In genomic region chr3:172065534-172065933, GRCh38 we compare ENCODE assay signal across 1 cellular context.
TF ChIP-seq lines count a peak whose summit lies in the region.

No MANE protein-coding gene starts in this region.

TF ChIP-seq in K562, 482 proteins besides CTCF, POLR2A, EP300 and RAD21 (continued from another document and continues in another):
- TF ChIP-seq PBX2 (CRISPR knock-in tag; IDR thresholded peaks at IDR 0.05; ENCODE audit: low read depth) (no peak), PBX2 (tag; conservative IDR thresholded peaks at IDR 0.05; ENCODE audit: low read depth) (peak; percentile 82), EP400 (IDR thresholded peaks at IDR 0.05) (peak; percentile 73), ARID2 (IDR thresholded peaks at IDR 0.05) (no peak), ATF1 (CRISPR knock-in tag; IDR thresholded peaks at IDR 0.05) (no peak), ATF1 (tag; IDR thresholded peaks at IDR 0.05) (no peak), FUS (optimal IDR thresholded peaks at IDR 0.05; ENCODE audit: low read depth, low read length) (no peak), XRCC4 (IDR thresholded peaks at IDR 0.05; ENCODE audit: extremely low read depth, insufficient read depth, insufficient read length) (no peak), ZBTB34 (CRISPR knock-in tag; IDR thresholded peaks at IDR 0.05) (no peak), YBX1 (IDR thresholded peaks at IDR 0.05) (no peak), RBM25 (IDR thresholded peaks at IDR 0.05; ENCODE audit: low read depth, low read length, severe bottlenecking) (no peak), RBBP5 (IDR thresholded peaks at IDR 0.05; ENCODE audit: borderline replicate concordance, insufficient read depth, low read length, poor library complexity, severe bottlenecking) (peak; percentile 19), L3MBTL2 (IDR thresholded peaks at IDR 0.05) (peak; percentile 27), ZNF282 (CRISPR knock-in tag; IDR thresholded peaks at IDR 0.05) (no peak), TAF1 (IDR thresholded peaks at IDR 0.05; ENCODE audit: control insufficient read depth, extremely low read depth, insufficient read depth, low read length, severe bottlenecking) (no peak), MEIS2 (IDR thresholded peaks at IDR 0.05; ENCODE audit: partially characterized antibody) (peak; percentile 92), SOX6 (IDR thresholded peaks at IDR 0.05) (peak; percentile 65; the same call in 1 of the 2 replicates), DPF2 (IDR thresholded peaks at IDR 0.05) (peak; percentile 94), MCM5 (IDR thresholded peaks at IDR 0.05; ENCODE audit: low read depth) (no peak), TAL1 (IDR thresholded peaks at IDR 0.05) (peak; percentile 83), HOXB6 (CRISPR knock-in tag; IDR thresholded peaks at IDR 0.05; ENCODE audit: borderline replicate concordance) (no peak), NFATC3 (IDR thresholded peaks at IDR 0.05) (peak; percentile 51), ESRRA (IDR thresholded peaks at IDR 0.05; ENCODE audit: borderline replicate concordance, low read depth) (no peak), POLR2AphosphoS5 (IDR thresholded peaks at IDR 0.05; ENCODE audit: control insufficient read depth, insufficient read depth, low read depth, low read length) (peak; percentile 64), PKNOX1 (IDR thresholded peaks at IDR 0.05) (peak; percentile 86), TCF3 (CRISPR knock-in tag; IDR thresholded peaks at IDR 0.05) (peak; percentile 88), STAT5A (IDR thresholded peaks at IDR 0.05; ENCODE audit: borderline replicate concordance, low read length) (peak; percentile 67), MYBL2 (IDR thresholded peaks at IDR 0.05; ENCODE audit: low read depth) (peak; percentile 76), MYBL2 (CRISPR knock-in tag; IDR thresholded peaks at IDR 0.05; ENCODE audit: borderline replicate concordance) (no peak), RCOR1 (IDR thresholded peaks at IDR 0.05; ENCODE audit: borderline replicate concordance in 1 of 2, low read depth in 2 of 2, low read length in 2 of 2) (peak; percentile 64 to 79), ZNF609 (CRISPR knock-in tag; IDR thresholded peaks at IDR 0.05; ENCODE audit: borderline replicate concordance) (no peak), ZNF561 (CRISPR knock-in tag; conservative IDR thresholded peaks at IDR 0.05) (no peak), ZBTB40 (IDR thresholded peaks at IDR 0.05) (peak; percentile 36; the same call in 1 of the 2 replicates), ZBTB40 (CRISPR knock-in tag; IDR thresholded peaks at IDR 0.05) (no peak), CBFA2T2 (conservative IDR thresholded peaks at IDR 0.05) (peak; percentile 68), NFE2 (IDR thresholded peaks at IDR 0.05; ENCODE audit: low read depth) (0 out of 2 replicates have a peak, but pooled peaks have one; percentile 8), ETV6 (IDR thresholded peaks at IDR 0.05; ENCODE audit: borderline replicate concordance in 1 of 2, low read depth in 2 of 2, low read length in 1 of 2) (no peak), ETV6 (CRISPR knock-in tag; IDR thresholded peaks at IDR 0.05; ENCODE audit: borderline replicate concordance) (no peak), GTF2F1 (IDR thresholded peaks at IDR 0.05; ENCODE audit: low read depth, low read length) (no peak), ZNF197 (CRISPR knock-in tag; IDR thresholded peaks at IDR 0.05; ENCODE audit: low read depth) (no peak), CBFA2T3 (IDR thresholded peaks at IDR 0.05) (peak; percentile 87), PML (IDR thresholded peaks at IDR 0.05; ENCODE audit: low read length) (peak; percentile 80), FOXM1 (IDR thresholded peaks at IDR 0.05; ENCODE audit: low read depth) (peak; percentile 87), FOXM1 (CRISPR knock-in tag; IDR thresholded peaks at IDR 0.05; ENCODE audit: low read depth) (no peak), ZNF740 (CRISPR knock-in tag; IDR thresholded peaks at IDR 0.05) (no peak), ZNF740 (tag; IDR thresholded peaks at IDR 0.05) (no peak), LARP7 (IDR thresholded peaks at IDR 0.05) (no peak), TCF15 (CRISPR knock-in tag; IDR thresholded peaks at IDR 0.05) (no peak), MTA2 (IDR thresholded peaks at IDR 0.05; ENCODE audit: low read depth) (peak; percentile 73)
